Comparison of ENCODE assay signal across 17 cellular contexts in genomic region chr7:47400001-47400400, GRCh38.
DNase-seq lines count a peak whose midpoint lies in the region; ATAC-seq and TF ChIP-seq lines count a peak whose summit lies in the region.
"Had no signal": no experiment of that assay in that cellular context is flagged by ENCODE, and none has a peak within 500 bp of the region (broad histone marks: within the 10 kb centered on the region; RNA-seq: fewer than 3 reads in every experiment).

No MANE protein-coding gene starts in this region.

- H2BK12ac ChIP-seq in trophoblast cell (ENCODE audit: low read length) = no peak overlapping the region

- H3K27me3 ChIP-seq in trophoblast cell (ENCODE audit: insufficient read depth, low read length) (no peaks in the 10 kb centered on the region), stomach (no peaks in the 10 kb centered on the region)

- DNase-seq in activated effector memory CD4-positive, alpha-beta T cell treated with anti-CD3 and anti-CD28 coated beads, Interleukin-2, amount 50 U/mL, for 16 hours = peak; percentile 14
- no peak for DNase-seq in activated effector memory CD4-positive, alpha-beta T cell treated with Interleukin-2 at 50 U/mL for 16 hours
- no peak for DNase-seq in chondrocyte (ENCODE audit: low spot score)
- no peak for DNase-seq in trophoblast cell
- peak; percentile 22 for DNase-seq in stomach
- no peak for DNase-seq in GM13977 (ENCODE audit: low spot score)
- DNase-seq: AML-193; CD4-positive, alpha-beta T cell; DMS153; DMS79 treated with DMSO at 0.1 percent for 48 hours; GF-D8; H9 had no signal

- no peak overlapping the region for H3K14ac ChIP-seq in trophoblast cell (ENCODE audit: low read length)

- no peak overlapping the region for H3K18ac ChIP-seq in trophoblast cell (ENCODE audit: low read length)

- H2AFZ ChIP-seq in trophoblast cell (ENCODE audit: insufficient read depth, low read length, poor library complexity) = no peak overlapping the region

- H4K8ac ChIP-seq in trophoblast cell (ENCODE audit: low read depth, low read length) = no peak overlapping the region

- no peak overlapping the region for H2BK120ac ChIP-seq in trophoblast cell (ENCODE audit: insufficient read depth, low read length, poor library complexity)

- no peak overlapping the region for H3K4me2 ChIP-seq in trophoblast cell (ENCODE audit: low read length)
- H3K4me2 ChIP-seq: A549 had no signal

- peak overlapping the region; percentile 30 for H3K4ac ChIP-seq in trophoblast cell (ENCODE audit: low read depth, low read length)

- WGBS in trophoblast cell (ENCODE audit: extremely low coverage, insufficient coverage, insufficient read length) = no CpG with 5 or more reads among the region's 2 CpGs
- 71 to 97% (median 82%) methylated on average over 2 of the region's 2 CpGs for WGBS in stomach, 5 donors

- H3K27ac ChIP-seq in trophoblast cell (ENCODE audit: low read depth, low read length) (no peak overlapping the region), stomach (peak overlapping the region in 2 of 5 donors; percentile 76 to 84)
- H3K27ac ChIP-seq: 22Rv1, A549, C4-2B had no signal

- peak overlapping the region; percentile 55 for H3K27ac Mint-ChIP-seq in chondrocyte (ENCODE audit: unreplicated experiment)
- H3K27ac Mint-ChIP-seq: CD4-positive, alpha-beta T cell; H9 had no signal

- H3K9ac ChIP-seq in trophoblast cell (ENCODE audit: low read length) = no peak overlapping the region

- in situ Hi-C loops in GM13977 (cut with MboI; ENCODE audit: low pct_unique_long_range_greater_than_20kb, low sequenced_read_pairs, unreplicated experiment) = no loop called here

- H3K79me2 ChIP-seq in trophoblast cell (ENCODE audit: control insufficient read depth, insufficient read depth, low read length, poor library complexity) = no peaks in the 10 kb centered on the region

- H3K4me1 ChIP-seq in trophoblast cell (ENCODE audit: control insufficient read depth in 1 of 2, insufficient read depth in 2 of 2, low read length in 2 of 2) = no peaks in the 10 kb centered on the region
- peaks cover 26 to 51% (median 37%) of the 10 kb centered on the region in 4 donors for H3K4me1 ChIP-seq in stomach

- H3K36me3 ChIP-seq in trophoblast cell (ENCODE audit: control insufficient read depth in 1 of 2, insufficient read depth in 2 of 2, low read length in 2 of 2) (peaks cover 51 to 59% of the 10 kb centered on the region in 2 experiments), stomach (peaks cover 14 to 46% (median 31%) of the 10 kb centered on the region in 4 donors)

- peaks cover 62% of the 10 kb centered on the region for H3K36me3 Mint-ChIP-seq in chondrocyte (ENCODE audit: low read depth)

- no peak overlapping the region for H3K23ac ChIP-seq in trophoblast cell (ENCODE audit: low read length)

- H4K91ac ChIP-seq in trophoblast cell (ENCODE audit: low read depth, low read length) = no peak overlapping the region

- H3K4me1 Mint-ChIP-seq in chondrocyte (ENCODE audit: low read depth) = peaks cover 33% of the 10 kb centered on the region

- TF ChIP-seq CTCF in chondrocyte (IDR thresholded peaks at IDR 0.05) = no peak
- no peak for TF ChIP-seq CTCF in stomach (IDR thresholded peaks at IDR 0.05)
- TF ChIP-seq CTCF in GM13977 (IDR thresholded peaks at IDR 0.05; ENCODE audit: extremely low read depth, insufficient read depth, missing control alignments) = no peak

- no peak for TF ChIP-seq POLR2A in stomach (IDR thresholded peaks at IDR 0.05)

- no peak for TF ChIP-seq EP300 in stomach (IDR thresholded peaks at IDR 0.05)

- no peak overlapping the region for H2AK5ac ChIP-seq in trophoblast cell (ENCODE audit: low read length)

- no peak overlapping the region for H3K4me3 Mint-ChIP-seq in chondrocyte (ENCODE audit: unreplicated experiment)
- H3K4me3 Mint-ChIP-seq: CD4-positive, alpha-beta T cell; H9 had no signal

- H3K27me3 Mint-ChIP-seq in chondrocyte (ENCODE audit: low read depth) = no peaks in the 10 kb centered on the region

- no peak for ATAC-seq in GM21515 (IDR thresholded peaks at IDR 0.05; ENCODE audit: unreplicated experiment)
- ATAC-seq in GM19023 (IDR thresholded peaks at IDR 0.05; ENCODE audit: unreplicated experiment) = no peak

- H3K9me3 Mint-ChIP-seq in chondrocyte (ENCODE audit: low read depth) = no peaks in the 10 kb centered on the region
- H3K9me3 Mint-ChIP-seq: CD4-positive, alpha-beta T cell; H9 had no signal

- no peak overlapping the region for H2BK5ac ChIP-seq in trophoblast cell (ENCODE audit: low read depth, low read length, poor library complexity)

- no peak overlapping the region for H3K4me3 ChIP-seq in trophoblast cell (ENCODE audit: low read depth, low read length)
- H3K4me3 ChIP-seq in stomach = no peak overlapping the region
- H3K4me3 ChIP-seq: A549 had no signal

- no peaks in the 10 kb centered on the region for H3K9me3 ChIP-seq in trophoblast cell (ENCODE audit: insufficient read depth, low read depth, low read length)
- H3K9me3 ChIP-seq in stomach = no peaks in the 10 kb centered on the region
- H3K9me3 ChIP-seq: A549 had no signal

- no peak overlapping the region for H4K12ac ChIP-seq in trophoblast cell (ENCODE audit: low read depth, low read length)

- intact Hi-C loops in stomach (cut with DNase I; ENCODE audit: low total_unique reads) = no loop called here

- peaks cover 8% of the 10 kb centered on the region for H3K79me1 ChIP-seq in trophoblast cell (ENCODE audit: low read length)

Comparison
In these comparisons a context has a peak if more than half of its experiments do, and no peak if none do; other contexts are left out.
1. DNase-seq: peak in activated effector memory CD4-positive, alpha-beta T cell treated with anti-CD3 and anti-CD28 coated beads, Interleukin-2, amount 50 U/mL, for 16 hours (single experiment) and stomach (single experiment); none in activated effector memory CD4-positive, alpha-beta T cell treated with Interleukin-2 at 50 U/mL for 16 hours (single experiment), chondrocyte (single experiment), trophoblast cell (0 of 2) and GM13977 (single experiment).